ENCODE assay signal across 12 cellular contexts in the genomic region with DNA sequence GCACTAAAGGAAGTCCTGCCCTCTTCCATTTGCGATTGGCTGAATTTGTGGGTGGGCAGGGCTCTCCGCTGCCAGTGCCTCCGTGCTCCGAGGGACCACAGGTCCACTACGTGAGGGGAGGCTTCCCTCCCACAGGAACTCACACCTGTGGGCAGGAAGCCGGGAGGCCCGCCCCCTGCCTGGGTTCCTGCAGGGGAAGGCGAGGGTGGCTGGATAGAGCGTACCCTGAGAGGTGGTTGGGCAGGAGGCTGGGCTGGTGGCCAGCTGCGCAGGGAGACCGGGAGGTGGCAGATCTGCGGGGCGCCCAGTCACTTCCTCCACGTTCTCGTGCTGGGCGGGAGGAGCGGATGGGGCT. TPM values are rescaled to one million over a fixed set of nuclear protein-coding genes. Genes with fewer than 3 reads are reported as not detected.
DNase-seq lines count a peak whose midpoint lies in the region; ATAC-seq and TF ChIP-seq lines count a peak whose summit lies in the region.
"Had no signal": no experiment of that assay in that cellular context is flagged by ENCODE, and none has a peak within 500 bp of the region (broad histone marks: within the 10 kb centered on the region; RNA-seq: fewer than 3 reads in every experiment).

No MANE protein-coding gene starts in this region.

- H3K27me3 ChIP-seq in IMR-90 (ENCODE audit: control insufficient read depth, insufficient read depth, low read length) (no peaks in the 10 kb centered on the region; the same call in 1 of the 2 replicates), prostate gland (replicated peaks; ENCODE audit: insufficient read depth) (no peaks in the 10 kb centered on the region)
- H3K27me3 ChIP-seq: adrenal gland had no signal

- no peak for ATAC-seq in IMR-90 (ENCODE audit: low read depth)
- no peak for ATAC-seq in naive B cell (ENCODE audit: low read depth in 2 of 2)
- ATAC-seq in HG02981 (IDR thresholded peaks at IDR 0.05; ENCODE audit: unreplicated experiment) = no peak
- ATAC-seq: Panc1 had no signal

- peaks cover 5% of the 10 kb centered on the region for H3K4me1 Mint-ChIP-seq in dendritic cell treated with granulocyte-macrophage colony-stimulating factor and Interleukin-4, amounts not matched to agents 40 ng/mL and 50 ng/mL, for 4 days (ENCODE audit: low read depth)
- H3K4me1 Mint-ChIP-seq in naive B cell = peaks cover 0 to 7% (median 0%) of the 10 kb centered on the region in 3 donors

- no peak overlapping the region for H3K23ac ChIP-seq in IMR-90 (ENCODE audit: low read depth, low read length)

- H3K36me3 ChIP-seq in IMR-90 (ENCODE audit: control insufficient read depth, insufficient read depth, low read length) (peaks cover 10% of the 10 kb centered on the region), prostate gland (no peaks in the 10 kb centered on the region)

- H3K4me2 ChIP-seq in IMR-90 (ENCODE audit: low read depth, low read length) = no peak overlapping the region

- in situ Hi-C loops in IMR-90 (cut with MboI; ENCODE audit: low sequenced_read_pairs) = no loop called here

- no peak overlapping the region for H2BK20ac ChIP-seq in IMR-90 (ENCODE audit: low read depth, low read length)

- H2BK120ac ChIP-seq in IMR-90 (ENCODE audit: low read depth, low read length) = no peak overlapping the region

- peak; percentile 10 for DNase-seq in D341Med (ENCODE audit: low spot score)
- no peak for DNase-seq in IMR-90
- peak; percentile 11 for DNase-seq in naive B cell
- no peak for DNase-seq in effector CD8-positive, alpha-beta T cell (lab: John Stamatoyannopoulos, UW)
- no peak for DNase-seq in superior temporal gyrus (ENCODE audit: extremely low spot score)
- DNase-seq in prostate gland (ENCODE audit: low spot score) = no peak
- DNase-seq: adrenal gland, NCI-H1417 had no signal

- no peak overlapping the region for H2BK15ac ChIP-seq in IMR-90 (ENCODE audit: low read depth, low read length)

- no peaks in the 10 kb centered on the region for H3K4me1 ChIP-seq in IMR-90 (ENCODE audit: control insufficient read depth, insufficient read depth, low read length)
- no peaks in the 10 kb centered on the region for H3K4me1 ChIP-seq in prostate gland (replicated peaks)

- no peak overlapping the region for H2AK9ac ChIP-seq in IMR-90 (replicated peaks; ENCODE audit: low read depth, low read length, poor library complexity)

- H2BK5ac ChIP-seq in IMR-90 (ENCODE audit: low read depth, low read length, poor library complexity, severe bottlenecking) = no peak overlapping the region

- H4K5ac ChIP-seq in IMR-90 (ENCODE audit: low read depth, low read length) = no peak overlapping the region

- H3K27ac ChIP-seq in IMR-90 (ENCODE audit: insufficient read depth, low read length) (no peak overlapping the region), prostate gland (no peak overlapping the region)
- H3K27ac ChIP-seq: adrenal gland, C4-2B had no signal

- no peak for TF ChIP-seq RAD21 in IMR-90 (IDR thresholded peaks at IDR 0.05; ENCODE audit: low read length)

- dilution Hi-C loops in IMR-90 (cut with HindIII; ENCODE audit: low sequenced_read_pairs, unreplicated experiment) = no loop called here

- H3K27ac Mint-ChIP-seq in dendritic cell treated with granulocyte-macrophage colony-stimulating factor and Interleukin-4, amounts not matched to agents 40 ng/mL and 50 ng/mL, for 4 days = peak overlapping the region; percentile 83
- H3K27ac Mint-ChIP-seq in naive B cell = peak overlapping the region in 1 of 6 donors; percentile 65

- H4K91ac ChIP-seq in IMR-90 (ENCODE audit: insufficient read depth, low read depth, low read length) = no peak overlapping the region

- H3K9ac ChIP-seq in IMR-90 (ENCODE audit: low read depth, low read length) = no peak overlapping the region

- no peak overlapping the region for H2AK5ac ChIP-seq in IMR-90 (ENCODE audit: low read depth, low read length)

- H3K4me3 Mint-ChIP-seq in dendritic cell treated with granulocyte-macrophage colony-stimulating factor and Interleukin-4, amounts not matched to agents 40 ng/mL and 50 ng/mL, for 4 days = peak overlapping the region; percentile 84
- H3K4me3 Mint-ChIP-seq in naive B cell = peak overlapping the region in 6 of 8 donors; percentile 42 to 82 (median 62)

- CTCF ChIA-PET in IMR-90 (lab: Yijun Ruan, JAX) = no interaction called here

- POLR2A ChIA-PET in IMR-90 (lab: Charles Lee; ENCODE audit: unreplicated experiment) = no interaction called here

- TF ChIP-seq CTCF in IMR-90 (conservative IDR thresholded peaks at IDR 0.05; ENCODE audit: low read depth, low read length) (no peak), prostate gland (IDR thresholded peaks at IDR 0.05) (no peak)

- no peaks in the 10 kb centered on the region; a peak in 2 of 4 replicates for H3K79me1 ChIP-seq in IMR-90 (ENCODE audit: low read depth in 1 of 2, low read length in 2 of 2)

- H3K9me3 ChIP-seq in IMR-90 (ENCODE audit: control insufficient read depth, insufficient read depth, low read length) (no peaks in the 10 kb centered on the region), prostate gland (no peaks in the 10 kb centered on the region)
- H3K9me3 ChIP-seq: adrenal gland had no signal

- H3K4me3 ChIP-seq in IMR-90 (ENCODE audit: insufficient read depth, low read depth, low read length) = no peak overlapping the region
- H3K4me3 ChIP-seq in prostate gland = no peak overlapping the region
- H3K4me3 ChIP-seq: adrenal gland had no signal

- intact Hi-C loops in IMR-90 (cut with micrococcal nuclease) = loop anchor here (10.0 kb wide), 1 partner anchor 185 kb away; no protein-coding TSS in a partner anchor
- intact Hi-C loops in dendritic cell treated with granulocyte-macrophage colony-stimulating factor and Interleukin-4, amounts not matched to agents 40 ng/mL and 50 ng/mL, for 4 days (cut with micrococcal nuclease) = no loop called here
- intact Hi-C loops in prostate gland (cut with DNase I) = no loop called here

- H3K36me3 Mint-ChIP-seq in dendritic cell treated with granulocyte-macrophage colony-stimulating factor and Interleukin-4, amounts not matched to agents 40 ng/mL and 50 ng/mL, for 4 days (ENCODE audit: low read depth) = peaks cover 47% of the 10 kb centered on the region
- H3K36me3 Mint-ChIP-seq in naive B cell = peaks cover 5 to 10% of the 10 kb centered on the region in 2 donors

- no peak overlapping the region for H3K14ac ChIP-seq in IMR-90 (replicated peaks; ENCODE audit: low read depth, low read length)

- H3K9me1 ChIP-seq in IMR-90 (ENCODE audit: insufficient read depth, low read length) = no peaks in the 10 kb centered on the region

- peaks cover 14% of the 10 kb centered on the region for H3K9me3 Mint-ChIP-seq in dendritic cell treated with granulocyte-macrophage colony-stimulating factor and Interleukin-4, amounts not matched to agents 40 ng/mL and 50 ng/mL, for 4 days
- peaks cover 0 to 6% (median 0%) of the 10 kb centered on the region in 7 donors for H3K9me3 Mint-ChIP-seq in naive B cell

- no peak overlapping the region for H3K4ac ChIP-seq in IMR-90 (ENCODE audit: low read depth, low read length)

- no peak for TF ChIP-seq POLR2A in IMR-90 (IDR thresholded peaks at IDR 0.05; ENCODE audit: low read depth, low read length)
- TF ChIP-seq POLR2A in prostate gland (IDR thresholded peaks at IDR 0.05) = no peak

- no peak overlapping the region for H4K8ac ChIP-seq in IMR-90 (ENCODE audit: low read depth in 2 of 2, low read length in 2 of 2)

- no peak overlapping the region for H3K56ac ChIP-seq in IMR-90 (ENCODE audit: extremely low read depth, insufficient read depth, low read length)

- H3K18ac ChIP-seq in IMR-90 (ENCODE audit: low read depth, low read length) = no peak overlapping the region

- H4K20me1 ChIP-seq in IMR-90 (ENCODE audit: insufficient read depth, low read length) = no peaks in the 10 kb centered on the region

- peak overlapping the region; percentile 24 for H2AFZ ChIP-seq in IMR-90 (replicated peaks; ENCODE audit: low read length, poor library complexity)

- BruUV-seq in IMR-90 (replicated peaks; lab: Mats Ljungman, UMichigan) = no TSS peak

- no CpG with 5 or more reads among the region's 17 CpGs for WGBS in IMR-90 (ENCODE audit: extremely low coverage in 2 of 2, insufficient read length in 1 of 2), 2 experiments
- WGBS in prostate gland = 87% methylated on average over 17 of the region's 17 CpGs

- H3K27me3 Mint-ChIP-seq in dendritic cell treated with granulocyte-macrophage colony-stimulating factor and Interleukin-4, amounts not matched to agents 40 ng/mL and 50 ng/mL, for 4 days = no peaks in the 10 kb centered on the region
- no peaks in the 10 kb centered on the region for H3K27me3 Mint-ChIP-seq in naive B cell

TF ChIP-seq in IMR-90, 13 proteins besides CTCF, POLR2A, EP300 and RAD21 (continues in another document):
- TF ChIP-seq NFE2L2 (IDR thresholded peaks at IDR 0.05; ENCODE audit: low read depth, low read length) = no peak
- no peak for TF ChIP-seq CHD1 (IDR thresholded peaks at IDR 0.05; ENCODE audit: low read depth, low read length)
- no peak for TF ChIP-seq RFX5 (IDR thresholded peaks at IDR 0.05; ENCODE audit: low read depth, low read length)
- no peak for TF ChIP-seq BHLHE40 (IDR thresholded peaks at IDR 0.05; ENCODE audit: low read depth, low read length)
- no peak for TF ChIP-seq SMC3 (IDR thresholded peaks at IDR 0.05; ENCODE audit: low read depth, low read length)
- TF ChIP-seq RCOR1 (IDR thresholded peaks at IDR 0.05; ENCODE audit: insufficient replicate concordance, low read length) = no peak
- TF ChIP-seq CEBPB (IDR thresholded peaks at IDR 0.05; ENCODE audit: low read depth, low read length) = no peak
- no peak for TF ChIP-seq FOS (IDR thresholded peaks at IDR 0.05; ENCODE audit: low read depth, low read length)
- no peak for TF ChIP-seq MXI1 (IDR thresholded peaks at IDR 0.05; ENCODE audit: borderline replicate concordance, low read depth, low read length)
- TF ChIP-seq MAFK (IDR thresholded peaks at IDR 0.05; ENCODE audit: low read depth, low read length) = no peak
- TF ChIP-seq ELK1 (IDR thresholded peaks at IDR 0.05; ENCODE audit: borderline replicate concordance, low read depth, low read length) = no peak

RNA-seq across cellular contexts. Expression of gene PTH2R, which starts 47.0 kb away (rescaled TPM):
- total RNA-seq in IMR-90 (2012; rRNA removed) (under 0.01 TPM in 1 of 2 replicates, not detected in the other), prostate gland (under 1 TPM; 0.09 to 0.34 TPM)
- polyA plus RNA-seq in IMR-90 (2012; rRNA removed) (not detected in 2 replicates), naive B cell (ENCODE audit: low read depth in 6 of 6) (under 1 TPM in 4 of 6 donors, not detected in 2; 0.09 to 0.42 (median 0.23) TPM)
- polyA plus RNA-seq in IMR-90 (2012; cell fraction: cytosol; rRNA removed) = not detected in 2 replicates
- not detected in 2 replicates for polyA plus RNA-seq in IMR-90 (2012; cell fraction: nucleus; rRNA removed; ENCODE audit: low replicate concordance)

Comparison
In these comparisons a context has a peak if more than half of its experiments do, and no peak if none do; other contexts are left out.
1. DNase-seq: peak in D341Med (single experiment) and naive B cell (single experiment); none in IMR-90 (single experiment), effector CD8-positive, alpha-beta T cell (single experiment), superior temporal gyrus (single experiment) and prostate gland (single experiment).